24 cellular contexts compared by ENCODE assay signal in the genomic region with DNA sequence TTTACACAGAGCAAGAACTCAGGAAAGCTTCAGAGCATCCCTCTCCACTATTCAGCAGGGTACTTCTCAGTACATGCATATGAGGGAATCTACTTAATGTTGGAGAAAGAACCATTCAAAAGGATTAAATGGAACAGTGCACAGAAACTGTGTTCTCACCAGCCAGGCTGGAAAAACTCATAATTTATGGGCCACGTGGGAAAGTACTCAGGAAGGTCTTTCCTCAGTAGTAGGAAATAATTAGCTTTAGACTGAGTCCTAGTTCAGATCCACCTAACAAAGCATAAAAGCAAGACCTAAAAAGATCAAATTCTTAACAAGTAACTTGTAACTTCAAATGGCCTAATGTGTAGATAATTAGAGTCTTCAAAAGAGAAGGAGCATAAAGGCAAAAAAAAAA.
"Had no signal": no experiment of that assay in that cellular context is flagged by ENCODE, and none has a peak within 500 bp of the region (broad histone marks: within the 10 kb centered on the region; RNA-seq: fewer than 3 reads in every experiment).

No MANE protein-coding gene starts in this region.

- H3K36me3 Mint-ChIP-seq: immature natural killer cell, naive B cell had no signal

- H3K27me3 Mint-ChIP-seq: progenitor cell of endocrine pancreas had no signal

- H3K4me1 ChIP-seq: colonic mucosa, gastrocnemius medialis, pancreas, right lobe of liver, transverse colon had no signal

- H3K36me3 ChIP-seq: colonic mucosa, gastrocnemius medialis, heart right ventricle, left ventricle myocardium inferior, lower lobe of right lung, pancreas, right lobe of liver, stomach, thoracic aorta, transverse colon had no signal

- H3K27me3 ChIP-seq: colonic mucosa, gastrocnemius medialis, heart right ventricle, pancreas, right lobe of liver, stomach, transverse colon had no signal

- H3K9me3 ChIP-seq: colonic mucosa, gastrocnemius medialis, heart right ventricle, left ventricle myocardium inferior, lower lobe of right lung, pancreas, right lobe of liver, stomach, thoracic aorta, transverse colon had no signal

- H3K4me3 ChIP-seq: colonic mucosa, gastrocnemius medialis, heart right ventricle, left ventricle myocardium inferior, lower lobe of right lung, pancreas, right lobe of liver, stomach, thoracic aorta, transverse colon had no signal

- H3K9me3 Mint-ChIP-seq: endodermal cell had no signal

- H3K27ac Mint-ChIP-seq: endodermal cell, immature natural killer cell, naive B cell, progenitor cell of endocrine pancreas had no signal

- ATAC-seq: esophagus mucosa, gastrocnemius medialis, heart right ventricle, lower lobe of right lung, pancreas, right lobe of liver had no signal

- H3K4me1 Mint-ChIP-seq: immature natural killer cell had no signal

- H3K27ac ChIP-seq: colonic mucosa, gastrocnemius medialis, heart right ventricle, left ventricle myocardium inferior, lower lobe of right lung, pancreas, right lobe of liver, stomach, thoracic aorta, transverse colon had no signal

- DNase-seq: caudate nucleus; colonic mucosa; effector CD4-positive, alpha-beta T cell; endodermal cell; gastrocnemius medialis; heart right ventricle; immature natural killer cell; left ventricle myocardium inferior; lower lobe of right lung; mesendoderm; naive B cell; occipital lobe; pancreas; right lobe of liver; stimulated activated CD4-positive, alpha-beta T cell treated with anti-CD3 and anti-CD28 coated beads, Interleukin-2, amount 100 ng/mL, for 24 hours; stimulated activated CD4-positive, alpha-beta T cell treated with anti-CD3 and anti-CD28 coated beads, Interleukin-4, amount 100 ng/mL, for 4 hours; stimulated activated naive CD4-positive, alpha-beta T cell; stomach; substantia nigra; transverse colon had no signal

- FAIRE-seq: keratinocyte, pancreas had no signal

- H3K4me3 Mint-ChIP-seq: endodermal cell, immature natural killer cell, naive B cell had no signal
